10 cellular contexts compared by ENCODE assay signal in the genomic region with DNA sequence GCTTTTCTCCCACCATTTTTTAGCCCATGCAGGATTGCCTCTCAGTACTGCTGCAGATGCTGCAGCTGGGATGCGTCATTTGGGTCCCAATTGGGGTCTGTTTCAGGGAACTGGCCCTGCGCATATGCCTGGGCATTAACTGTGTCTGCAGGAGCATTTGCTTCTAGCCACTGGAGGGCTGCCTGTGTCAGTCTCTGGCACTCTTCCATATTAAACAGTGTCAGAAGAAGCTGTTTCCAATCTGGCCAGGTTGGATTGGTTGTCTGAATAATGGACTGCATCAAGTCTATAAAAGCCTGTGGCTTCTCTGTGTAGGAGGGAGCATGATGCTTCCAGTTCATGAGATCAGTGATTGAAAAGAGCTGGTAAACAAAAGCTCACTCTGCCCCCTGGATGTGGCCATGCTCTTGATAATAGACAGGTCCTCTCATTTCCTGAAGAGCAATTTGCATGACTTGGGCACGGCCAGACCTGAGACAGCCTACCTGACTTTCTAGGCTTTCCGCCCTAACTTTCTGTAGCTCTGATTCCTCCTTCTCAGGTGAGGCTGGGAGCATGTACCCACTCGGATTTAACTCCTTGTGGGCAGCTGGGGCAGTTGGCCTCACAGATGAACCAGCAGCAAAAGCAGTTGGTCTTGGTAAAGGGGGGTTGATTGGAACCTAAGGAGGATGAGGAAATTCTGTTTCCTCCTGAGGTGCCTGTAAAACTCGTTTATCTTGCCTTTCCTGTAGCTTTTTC. TPM values are rescaled to one million over a fixed set of nuclear protein-coding genes. Genes with fewer than 3 reads are reported as not detected.
DNase-seq lines count a peak whose midpoint lies in the region; ATAC-seq and TF ChIP-seq lines count a peak whose summit lies in the region.
"Had no signal": no experiment of that assay in that cellular context is flagged by ENCODE, and none has a peak within 500 bp of the region (broad histone marks: within the 10 kb centered on the region; RNA-seq: fewer than 3 reads in every experiment).

No MANE protein-coding gene starts in this region.

- DNase-seq in HT-29 (ENCODE audit: low spot score) = peak; percentile 89
- peak; percentile 61 for DNase-seq in astrocyte of the spinal cord (ENCODE audit: low read depth, low spot score)
- peak in 2 of 9 donors; percentile 10 to 17 for DNase-seq in naive thymus-derived CD4-positive, alpha-beta T cell
- DNase-seq in activated CD4-positive, alpha-beta memory T cell treated with anti-CD3 and anti-CD28 coated beads for 36 hours = no peak
- no peak for DNase-seq in NCI-H1694 (lab: John Stamatoyannopoulos, UW)
- DNase-seq in NCI-H524 treated with DMSO at 0.1 percent for 48 hours (lab: John Stamatoyannopoulos, UW) = no peak
- DNase-seq in RWPE1 (ENCODE audit: low spot score) = no peak
- DNase-seq: IMR-90 had no signal

- peaks cover 0 to 8% of the 10 kb centered on the region in 2 donors for H3K4me1 ChIP-seq in naive thymus-derived CD4-positive, alpha-beta T cell (ENCODE audit: control insufficient read depth in 2 of 2, insufficient read depth in 2 of 2, low read length in 2 of 2)

- TF ChIP-seq CTCF in astrocyte of the spinal cord (IDR thresholded peaks at IDR 0.05; ENCODE audit: low read depth, low read length) = peak; percentile 8
- no peak for TF ChIP-seq CTCF in RWPE1 (conservative IDR thresholded peaks at IDR 0.05; ENCODE audit: low read depth)

- peak overlapping the region in 2 of 9 donors; percentile 66 to 97 for H3K27ac Mint-ChIP-seq in naive thymus-derived CD4-positive, alpha-beta T cell
- no peak overlapping the region for H3K27ac Mint-ChIP-seq in activated CD4-positive, alpha-beta memory T cell treated with anti-CD3 and anti-CD28 coated beads for 36 hours

- intact Hi-C loops in naive thymus-derived CD4-positive, alpha-beta T cell (cut with micrococcal nuclease) = loop anchor here in 1 of 2 donors (5.0 kb wide), 1 partner anchor 872 kb away; no protein-coding TSS in a partner anchor
- intact Hi-C loops in activated CD4-positive, alpha-beta memory T cell treated with anti-CD3 and anti-CD28 coated beads for 36 hours (cut with micrococcal nuclease) = no loop called here

- H3K4me3 Mint-ChIP-seq in naive thymus-derived CD4-positive, alpha-beta T cell = peak overlapping the region in 9 of 10 donors; percentile 85 to 98 (median 94)
- no peak overlapping the region for H3K4me3 Mint-ChIP-seq in activated CD4-positive, alpha-beta memory T cell treated with anti-CD3 and anti-CD28 coated beads for 36 hours

- no peaks in the 10 kb centered on the region for H3K9me3 ChIP-seq in naive thymus-derived CD4-positive, alpha-beta T cell (ENCODE audit: control insufficient read depth in 2 of 3, low read length in 3 of 3)

- no peaks in the 10 kb centered on the region for H3K27me3 ChIP-seq in naive thymus-derived CD4-positive, alpha-beta T cell (ENCODE audit: control insufficient read depth in 2 of 2, insufficient read depth in 2 of 2, low read length in 2 of 2)

- no peaks in the 10 kb centered on the region for H3K36me3 ChIP-seq in naive thymus-derived CD4-positive, alpha-beta T cell (ENCODE audit: control insufficient read depth in 2 of 3, insufficient read depth in 3 of 3, low read length in 3 of 3)

- H3K9me3 Mint-ChIP-seq in naive thymus-derived CD4-positive, alpha-beta T cell = peaks cover 0 to 5% (median 0%) of the 10 kb centered on the region in 11 donors
- no peaks in the 10 kb centered on the region for H3K9me3 Mint-ChIP-seq in activated CD4-positive, alpha-beta memory T cell treated with anti-CD3 and anti-CD28 coated beads for 36 hours
- H3K9me3 Mint-ChIP-seq: stimulated activated naive CD8-positive, alpha-beta T cell treated with anti-CD3 and anti-CD28 coated beads, Interleukin-15, Interleukin-2, amounts not matched to agents 100 ng/mL and 50 ng/mL, for 24 hours had no signal

- H3K27ac ChIP-seq in naive thymus-derived CD4-positive, alpha-beta T cell (ENCODE audit: low read depth, low read length) = no peak overlapping the region
- H3K27ac ChIP-seq in RWPE1 = no peak overlapping the region

- CTCF ChIA-PET in naive thymus-derived CD4-positive, alpha-beta T cell (lab: Charles Lee) = interaction anchor here (0.6 kb wide), 1 partner anchor 139 kb away, joined by 3 read pairs; no protein-coding TSS in a partner anchor
- CTCF ChIA-PET in activated CD4-positive, alpha-beta memory T cell treated with anti-CD3 and anti-CD28 coated beads for 36 hours (lab: Charles Lee) = interaction anchor here (0.6 kb wide), 1 partner anchor 12 kb away, joined by 3 read pairs; no protein-coding TSS in a partner anchor
- CTCF ChIA-PET in RWPE1 (lab: Yijun Ruan, JAX) = interaction anchor here (0.6 kb wide), 3 partner anchors 17 to 1939 kb away, joined by 3 to 5 read pairs (median 3); no protein-coding TSS in a partner anchor

- peaks cover 0 to 3% (median 2%) of the 10 kb centered on the region in 5 donors for H3K36me3 Mint-ChIP-seq in naive thymus-derived CD4-positive, alpha-beta T cell
- no peaks in the 10 kb centered on the region for H3K36me3 Mint-ChIP-seq in activated CD4-positive, alpha-beta memory T cell treated with anti-CD3 and anti-CD28 coated beads for 36 hours

- POLR2A ChIA-PET in naive thymus-derived CD4-positive, alpha-beta T cell (lab: Charles Lee) = interaction anchor here (0.6 to 1.6 kb wide), 2 partner anchors 13 to 720 kb away, joined by 3 to 5 read pairs; no protein-coding TSS in a partner anchor
- POLR2A ChIA-PET in activated CD4-positive, alpha-beta memory T cell treated with anti-CD3 and anti-CD28 coated beads for 36 hours (lab: Charles Lee) = no interaction called here
- POLR2A ChIA-PET in RWPE1 (lab: Yijun Ruan, JAX; ENCODE audit: low non-redundant PET) = no interaction called here

- no peak overlapping the region for H3K4me3 ChIP-seq in astrocyte of the spinal cord (ENCODE audit: low read depth, low read length)
- no peak overlapping the region for H3K4me3 ChIP-seq in naive thymus-derived CD4-positive, alpha-beta T cell (ENCODE audit: low read length)

- peak; percentile 30 for ATAC-seq in GM19023 (IDR thresholded peaks at IDR 0.05; ENCODE audit: unreplicated experiment)
- peak; percentile 33 for ATAC-seq in naive thymus-derived CD4-positive, alpha-beta T cell

- H3K27me3 Mint-ChIP-seq in naive thymus-derived CD4-positive, alpha-beta T cell = no peaks in the 10 kb centered on the region
- no peaks in the 10 kb centered on the region for H3K27me3 Mint-ChIP-seq in activated CD4-positive, alpha-beta memory T cell treated with anti-CD3 and anti-CD28 coated beads for 36 hours

- in situ Hi-C loops in astrocyte of the spinal cord (cut with HindIII; ENCODE audit: low sequenced_read_pairs) = no loop called here

- peaks cover 10 to 24% (median 16%) of the 10 kb centered on the region in 7 donors for H3K4me1 Mint-ChIP-seq in naive thymus-derived CD4-positive, alpha-beta T cell
- H3K4me1 Mint-ChIP-seq in activated CD4-positive, alpha-beta memory T cell treated with anti-CD3 and anti-CD28 coated beads for 36 hours (ENCODE audit: low read depth) = peaks cover 5% of the 10 kb centered on the region

RNA-seq across cellular contexts. Expression of a gene that starts 29.2 kb away (rescaled TPM):
- not detected in 2 replicates for total RNA-seq in HT-29 (2014; rRNA removed; shearing (Covaris generic))
- total RNA-seq in naive thymus-derived CD4-positive, alpha-beta T cell = not detected
- not detected for polyA plus RNA-seq in naive thymus-derived CD4-positive, alpha-beta T cell
- not detected for total RNA-seq in activated CD4-positive, alpha-beta memory T cell treated with anti-CD3 and anti-CD28 coated beads for 36 hours
- total RNA-seq: IMR-90 had no signal
- polyA plus RNA-seq: IMR-90 had no signal

Comparison
In these comparisons a context has a peak if more than half of its experiments do, and no peak if none do; other contexts are left out.
1. DNase-seq: peak in HT-29 (single experiment) and astrocyte of the spinal cord (single experiment); none in activated CD4-positive, alpha-beta memory T cell treated with anti-CD3 and anti-CD28 coated beads for 36 hours (single experiment), NCI-H1694 (single experiment), NCI-H524 treated with DMSO at 0.1 percent for 48 hours (single experiment) and RWPE1 (single experiment).